ENCODE assay signal across 25 cellular contexts in the genomic region with DNA sequence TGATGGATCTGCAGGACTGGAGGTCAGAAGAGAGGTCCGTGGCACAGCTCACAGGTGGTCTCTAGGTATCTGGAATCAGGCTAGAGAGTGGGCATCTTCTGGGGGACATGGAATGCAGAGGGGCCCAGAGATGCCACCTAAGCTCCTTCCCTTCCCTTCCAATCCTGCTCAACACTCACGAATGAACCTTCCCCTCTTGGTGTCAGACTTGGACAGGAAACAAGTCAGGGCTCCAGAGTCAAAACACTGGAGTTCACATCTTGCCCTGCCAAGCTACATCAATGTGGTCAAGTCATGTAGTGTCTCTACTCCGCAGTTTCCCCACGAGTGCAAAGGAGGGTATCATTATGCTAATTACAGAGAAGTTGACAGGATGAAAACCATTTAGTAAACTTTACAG. TPM values are rescaled to one million over a fixed set of nuclear protein-coding genes. Genes with fewer than 3 reads are reported as not detected.
DNase-seq lines count a peak whose midpoint lies in the region; ATAC-seq and TF ChIP-seq lines count a peak whose summit lies in the region.
"Had no signal": no experiment of that assay in that cellular context is flagged by ENCODE, and none has a peak within 500 bp of the region (broad histone marks: within the 10 kb centered on the region; RNA-seq: fewer than 3 reads in every experiment).

No MANE protein-coding gene starts in this region.

- H2AK5ac ChIP-seq in trophoblast cell (ENCODE audit: low read length), result no peak overlapping the region

- H3K9ac ChIP-seq in trophoblast cell (ENCODE audit: low read length), result peak overlapping the region; percentile 42

- H3K14ac ChIP-seq in trophoblast cell (ENCODE audit: low read length), result no peak overlapping the region

- H4K8ac ChIP-seq in trophoblast cell (ENCODE audit: low read depth, low read length), result no peak overlapping the region

- POLR2A ChIA-PET in Panc1 (lab: Charles Lee), result no interaction called here

- no peak overlapping the region for H4K12ac ChIP-seq in trophoblast cell (ENCODE audit: low read depth, low read length)

- no peaks in the 10 kb centered on the region for H3K4me1 ChIP-seq in Panc1 (ENCODE audit: control insufficient read depth, insufficient read depth, low read length)
- H3K4me1 ChIP-seq in trophoblast cell (ENCODE audit: control insufficient read depth in 1 of 2, insufficient read depth in 2 of 2, low read length in 2 of 2), result no peaks in the 10 kb centered on the region
- H3K4me1 ChIP-seq: Caco-2 had no signal

- H3K36me3 ChIP-seq in Panc1 (ENCODE audit: control insufficient read depth, insufficient read depth, low read length) (no peaks in the 10 kb centered on the region), trophoblast cell (ENCODE audit: control insufficient read depth in 1 of 2, insufficient read depth in 2 of 2, low read length in 2 of 2) (no peaks in the 10 kb centered on the region)
- H3K36me3 ChIP-seq: SJSA1 had no signal

- H3K4me3 ChIP-seq in Panc1 (ENCODE audit: low read depth in 2 of 2, low read length in 2 of 2), result no peak overlapping the region
- H3K4me3 ChIP-seq in trophoblast cell (ENCODE audit: low read depth, low read length), result no peak overlapping the region
- H3K4me3 ChIP-seq: GM23338, SJSA1 had no signal

- DNase-seq in G401 (ENCODE audit: low spot score), result peak; percentile 18
- DNase-seq in Panc1 (ENCODE audit: low read depth, low spot score), result no peak
- DNase-seq in islet precursor cell, result peak; percentile 53
- DNase-seq in trophoblast cell, result no peak
- DNase-seq in NCI-H146 (lab: John Stamatoyannopoulos, UW), result no peak
- DNase-seq: Caco-2; CD8-positive, alpha-beta T cell; DMS79 treated with DMSO at 0.1 percent for 48 hours; H9; NCI-H1092 treated with DMSO at 0.1 percent for 48 hours; NCI-H1436 treated with DMSO at 0.1 percent for 48 hours; NCI-H1930; NCI-H2107; NCI-H524 treated with DMSO at 0.1 percent for 48 hours; NCI-H82; NK-92 treated with Interleukin-12 subunit alpha and Interleukin-12 subunit beta, amount 100 ng/mL, for 24 hours; PC-3; Right ventricle myocardium superior; T-cell had no signal

- WGBS in trophoblast cell (ENCODE audit: extremely low coverage, insufficient coverage, insufficient read length), result no CpG with 5 or more reads among the region's 4 CpGs

- H3K4me2 ChIP-seq in trophoblast cell (ENCODE audit: low read length), result no peak overlapping the region
- H3K4me2 ChIP-seq: GM23338 had no signal

- H3K79me2 ChIP-seq in trophoblast cell (ENCODE audit: control insufficient read depth, insufficient read depth, low read length, poor library complexity), result no peaks in the 10 kb centered on the region

- no peak overlapping the region for H2BK5ac ChIP-seq in trophoblast cell (ENCODE audit: low read depth, low read length, poor library complexity)

- H3K18ac ChIP-seq in trophoblast cell (ENCODE audit: low read length), result no peak overlapping the region

- TF ChIP-seq CTCF in Panc1 (IDR thresholded peaks at IDR 0.05), result no peak

- H3K79me1 ChIP-seq in trophoblast cell (ENCODE audit: low read length), result no peaks in the 10 kb centered on the region

- no peak overlapping the region for H3K23ac ChIP-seq in trophoblast cell (ENCODE audit: low read length)

- intact Hi-C loops in Panc1 (cut with micrococcal nuclease; ENCODE audit: unreplicated experiment), result no loop called here

- H2AFZ ChIP-seq in trophoblast cell (ENCODE audit: insufficient read depth, low read length, poor library complexity), result no peak overlapping the region
- H2AFZ ChIP-seq: GM23338 had no signal

- CTCF ChIA-PET in Panc1 (lab: Charles Lee), result no interaction called here

- H4K91ac ChIP-seq in trophoblast cell (ENCODE audit: low read depth, low read length), result no peak overlapping the region

- in situ Hi-C loops in G401 (cut with HindIII; ENCODE audit: low sequenced_read_pairs) (no loop called here), Panc1 (cut with HindIII; ENCODE audit: low pct_unique_long_range_greater_than_20kb, low sequenced_read_pairs) (no loop called here)

- no peak overlapping the region for H3K27ac ChIP-seq in Panc1 (ENCODE audit: low read length)
- no peak overlapping the region for H3K27ac ChIP-seq in trophoblast cell (ENCODE audit: low read depth, low read length)
- H3K27ac ChIP-seq: C4-2B, SJSA1 had no signal

- ATAC-seq in Panc1, result peak; percentile 67; the same call in 1 of the 2 replicates
- ATAC-seq in GM21381 (IDR thresholded peaks at IDR 0.05; ENCODE audit: unreplicated experiment), result no peak
- no peak for ATAC-seq in GM21723 (IDR thresholded peaks at IDR 0.05; ENCODE audit: unreplicated experiment)
- ATAC-seq: CD8-positive, alpha-beta T cell; GM23338; T-cell had no signal

- H2BK120ac ChIP-seq in trophoblast cell (ENCODE audit: insufficient read depth, low read length, poor library complexity), result no peak overlapping the region

- H3K4ac ChIP-seq in trophoblast cell (ENCODE audit: low read depth, low read length), result no peak overlapping the region

- H2BK12ac ChIP-seq in trophoblast cell (ENCODE audit: low read length), result no peak overlapping the region

- no TSS peak for BruUV-seq in Panc1 (replicated peaks; lab: Mats Ljungman, UMichigan)

- no peaks in the 10 kb centered on the region for H3K9me3 ChIP-seq in Panc1 (ENCODE audit: control insufficient read depth, insufficient read depth, low read depth, low read length)
- no peaks in the 10 kb centered on the region for H3K9me3 ChIP-seq in trophoblast cell (ENCODE audit: insufficient read depth, low read depth, low read length)
- H3K9me3 ChIP-seq: Caco-2, SJSA1 had no signal

- no peaks in the 10 kb centered on the region for H3K27me3 ChIP-seq in Panc1 (ENCODE audit: control insufficient read depth, insufficient read depth, low read length)
- no peaks in the 10 kb centered on the region for H3K27me3 ChIP-seq in trophoblast cell (ENCODE audit: insufficient read depth, low read length)
- H3K27me3 ChIP-seq: SJSA1 had no signal

RNA-seq across cellular contexts. Expression of gene RBPMS2, which starts 16.0 kb away (rescaled TPM):
- total RNA-seq in G401 (2014; rRNA removed; shearing (Covaris generic)), result 0.12 and 0.27 TPM in 2 replicates
- total RNA-seq in Panc1 (2021; ENCODE audit: unreplicated experiment), result 33.7 TPM
- 29.8 TPM for polyA plus RNA-seq in Panc1 (2012; ENCODE audit: insufficient read length)
- 49.4 and 49.5 TPM in 2 replicates for polyA plus RNA-seq in trophoblast cell (2013)
- total RNA-seq: CD8-positive, alpha-beta T cell; PC-3; RPMI7951 had no signal

RNA-seq across cellular contexts. Expression of gene PIF1, which starts 34.0 kb away (rescaled TPM):
- 23.0 and 37.9 TPM in 2 replicates for total RNA-seq in G401 (2014; rRNA removed; shearing (Covaris generic))
- total RNA-seq in Panc1 (2021; ENCODE audit: unreplicated experiment), result 38.6 TPM
- polyA plus RNA-seq in Panc1 (2012; ENCODE audit: insufficient read length), result 12.6 TPM
- 7.7 and 8.2 TPM in 2 replicates for polyA plus RNA-seq in trophoblast cell (2013)

RNA-seq across cellular contexts. Expression of gene PLEKHO2, which starts 50.3 kb away (rescaled TPM):
- 16.1 and 17.4 TPM in 2 replicates for total RNA-seq in G401 (2014; rRNA removed; shearing (Covaris generic))
- total RNA-seq in Panc1 (2021; ENCODE audit: unreplicated experiment), result 11.1 TPM
- 8.9 TPM for polyA plus RNA-seq in Panc1 (2012; ENCODE audit: insufficient read length)
- 12.4 and 13.6 TPM in 2 replicates for polyA plus RNA-seq in trophoblast cell (2013)

Comparison
In these comparisons a context has a peak if more than half of its experiments do, and no peak if none do; other contexts are left out.
1. DNase-seq: peak in G401 (single experiment) and islet precursor cell (single experiment); none in Panc1 (single experiment), trophoblast cell (0 of 2) and NCI-H146 (single experiment).
2. RNA of gene RBPMS2, which starts 16.0 kb away (total RNA-seq): 33.7 TPM in Panc1 (single experiment); 0.12 to 0.27 TPM in G401; every median in the first group is over 10 times any median in the second.